Comparison of ENCODE assay signal across 24 cellular contexts in genomic region chr9:15849871-15850270, GRCh38.
DNase-seq lines count a peak whose midpoint lies in the region; ATAC-seq, FAIRE-seq and TF ChIP-seq lines count a peak whose summit lies in the region.
"Had no signal": no experiment of that assay in that cellular context is flagged by ENCODE, and none has a peak within 500 bp of the region (broad histone marks: within the 10 kb centered on the region; RNA-seq: fewer than 3 reads in every experiment).

No MANE protein-coding gene starts in this region.

- no peaks in the 10 kb centered on the region for H3K27me3 ChIP-seq in uterus
- H3K27me3 ChIP-seq: BLaER1 treated with 17β-estradiol and CSF1 and Interleukin-3, amounts not matched to agents 10 nM and 100 nM had no signal

- no peaks in the 10 kb centered on the region for H3K36me3 ChIP-seq in uterus
- H3K36me3 ChIP-seq: BLaER1 treated with 17β-estradiol and CSF1 and Interleukin-3, amounts not matched to agents 10 nM and 100 nM had no signal

- H3K27ac ChIP-seq in uterus, result peak overlapping the region; percentile 58 to 88
- H3K27ac ChIP-seq: BLaER1 treated with 17β-estradiol and CSF1 and Interleukin-3, amounts not matched to agents 10 nM and 100 nM; C4-2B had no signal

- no peaks in the 10 kb centered on the region for H3K4me1 ChIP-seq in uterus
- H3K4me1 ChIP-seq: BLaER1 treated with 17β-estradiol and CSF1 and Interleukin-3, amounts not matched to agents 10 nM and 100 nM; Caco-2 had no signal

- DNase-seq in SK-MEL-5 (ENCODE audit: low read depth, low spot score) (peak; percentile 93), uterus (no peak), DMS 273 (lab: John Stamatoyannopoulos, UW; ENCODE audit: unreplicated experiment) (no peak)
- DNase-seq in stimulated activated naive CD4-positive, alpha-beta T cell treated with Interleukin-2 at 50 U/mL for 16 hours (lab: John Stamatoyannopoulos, UW), result no peak
- DNase-seq: 8988T; AML-193; Caco-2; Calu3; CD4-positive, alpha-beta T cell; CD8-positive, alpha-beta T cell; DMS 273 treated with DMSO at 0.1 percent for 48 hours; DMS153; DMS53; DMS79; DND-41; EL; GF-D8 had no signal

- in situ Hi-C loops in SK-MEL-5 (cut with HindIII; ENCODE audit: low pct_unique_long_range_greater_than_20kb, low sequenced_read_pairs), result no loop called here

- no peak for ATAC-seq in activated CD4-positive, CD25-positive, alpha-beta regulatory T cell treated with anti-CD3 and anti-CD28 coated beads, Interleukin-2, amount 50 U/mL, for 24 hours
- ATAC-seq: CD8-positive, alpha-beta T cell had no signal

- no peak for TF ChIP-seq POLR2A in uterus (IDR thresholded peaks at IDR 0.05)

- intact Hi-C loops in uterus (cut with DNase I; ENCODE audit: low total_unique reads), result no loop called here

- peak; percentile 27 for FAIRE-seq in G401.6 (lab: Jason Lieb, UNC)
- FAIRE-seq: D721Med, GM12891, GM19239 had no signal

- no peaks in the 10 kb centered on the region for H3K9me3 ChIP-seq in uterus
- H3K9me3 ChIP-seq: BLaER1 treated with 17β-estradiol and CSF1 and Interleukin-3, amounts not matched to agents 10 nM and 100 nM; Caco-2 had no signal

- no peak overlapping the region for H3K4me3 ChIP-seq in uterus
- H3K4me3 ChIP-seq: BLaER1 treated with 17β-estradiol and CSF1 and Interleukin-3, amounts not matched to agents 10 nM and 100 nM had no signal

- TF ChIP-seq CTCF in uterus (IDR thresholded peaks at IDR 0.05), result no peak
